1 cellular context compared by ENCODE assay signal in the genomic region with DNA sequence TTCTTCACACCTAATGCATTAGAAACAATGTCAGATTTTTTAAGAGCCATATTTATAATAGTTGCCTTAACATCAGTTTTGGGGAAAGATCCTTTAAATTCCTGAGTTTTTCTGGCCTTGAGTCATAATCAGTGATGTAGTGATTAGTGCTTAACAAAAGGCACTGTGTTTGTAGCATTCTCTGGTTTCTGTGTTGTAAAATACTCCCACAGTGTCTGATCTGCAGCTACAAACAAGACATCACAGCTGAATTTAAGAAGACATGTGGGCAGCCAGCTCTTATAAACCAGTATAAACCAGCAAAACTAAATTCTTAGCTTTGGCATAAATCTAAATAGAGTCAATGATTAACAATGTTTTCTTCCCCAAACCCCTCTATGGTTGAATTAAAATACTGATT.
TF ChIP-seq lines count a peak whose summit lies in the region.

No MANE protein-coding gene starts in this region.

TF ChIP-seq in endothelial cell of umbilical vein, 7 proteins besides CTCF, POLR2A, EP300 and RAD21 (continued from another document):
- TF ChIP-seq GATA2 (IDR thresholded peaks at IDR 0.05; ENCODE audit: insufficient read depth, insufficient read length, low read depth, low read length), result no peak
TF ChIP-seq in endothelial cell of umbilical vein: peak in this region for 0.
